Comparison of ENCODE assay signal across 13 cellular contexts in genomic region chr5:176844706-176845391, GRCh38. TPM values are rescaled to one million over a fixed set of nuclear protein-coding genes. Genes with fewer than 3 reads are reported as not detected.
DNase-seq lines count a peak whose midpoint lies in the region; TF ChIP-seq lines count a peak whose summit lies in the region.
"Had no signal": no experiment of that assay in that cellular context is flagged by ENCODE, and none has a peak within 500 bp of the region (broad histone marks: within the 10 kb centered on the region; RNA-seq: fewer than 3 reads in every experiment).

No MANE protein-coding gene starts in this region.

- no peak overlapping the region for H3K4me3 ChIP-seq in CD4-positive, alpha-beta memory T cell (ENCODE audit: low read length in 2 of 2)
- H3K4me3 ChIP-seq in endodermal cell (ENCODE audit: low read length), result no peak overlapping the region
- H3K4me3 ChIP-seq: body of pancreas had no signal

- no peaks in the 10 kb centered on the region for H3K27me3 ChIP-seq in CD4-positive, alpha-beta memory T cell (ENCODE audit: insufficient read depth, low read length)
- H3K27me3 ChIP-seq in endodermal cell (ENCODE audit: control insufficient read depth, insufficient read depth, low read length, poor library complexity, severe bottlenecking), result no peaks in the 10 kb centered on the region
- H3K27me3 ChIP-seq: body of pancreas had no signal

- peaks cover 55% of the 10 kb centered on the region for H3K4me1 Mint-ChIP-seq in brain
- no peaks in the 10 kb centered on the region for H3K4me1 Mint-ChIP-seq in CD4-positive, alpha-beta memory T cell
- H3K4me1 Mint-ChIP-seq in progenitor cell of endocrine pancreas (ENCODE audit: low read depth), result no peaks in the 10 kb centered on the region
- H3K4me1 Mint-ChIP-seq in endodermal cell, result peaks cover 4% of the 10 kb centered on the region

- H3K9me3 Mint-ChIP-seq in brain (peaks cover 0 to 12% (median 0%) of the 10 kb centered on the region in 5 experiments), progenitor cell of endocrine pancreas (ENCODE audit: low read depth) (no peaks in the 10 kb centered on the region), endodermal cell (no peaks in the 10 kb centered on the region)
- peaks cover 0 to 4% (median 0%) of the 10 kb centered on the region in 8 donors for H3K9me3 Mint-ChIP-seq in CD4-positive, alpha-beta memory T cell
- H3K9me3 Mint-ChIP-seq: activated T-cell treated with anti-CD3 and anti-CD28 coated beads, Interleukin-2, amount 50 U/mL, for 4 hours; nephron progenitor cell had no signal

- no peaks in the 10 kb centered on the region for H3K4me1 ChIP-seq in CD4-positive, alpha-beta memory T cell (ENCODE audit: insufficient read depth, low read length)
- no peaks in the 10 kb centered on the region for H3K4me1 ChIP-seq in endodermal cell (ENCODE audit: control insufficient read depth, insufficient read depth, low read length)
- H3K4me1 ChIP-seq: body of pancreas had no signal

- H3K27ac ChIP-seq in CD4-positive, alpha-beta memory T cell (ENCODE audit: low read depth, low read length), result no peak overlapping the region
- H3K27ac ChIP-seq in endodermal cell (ENCODE audit: low read depth, low read length), result no peak overlapping the region
- H3K27ac ChIP-seq: body of pancreas had no signal

- H3K36me3 Mint-ChIP-seq in brain (no peaks in the 10 kb centered on the region), progenitor cell of endocrine pancreas (ENCODE audit: insufficient read depth) (no peaks in the 10 kb centered on the region), endodermal cell (ENCODE audit: low read depth) (no peaks in the 10 kb centered on the region)
- no peaks in the 10 kb centered on the region for H3K36me3 Mint-ChIP-seq in CD4-positive, alpha-beta memory T cell

- H3K27me3 Mint-ChIP-seq in brain (peaks cover 29% of the 10 kb centered on the region), progenitor cell of endocrine pancreas (peaks cover 30% of the 10 kb centered on the region), endodermal cell (ENCODE audit: insufficient read depth) (peaks cover 8% of the 10 kb centered on the region)
- H3K27me3 Mint-ChIP-seq in CD4-positive, alpha-beta memory T cell, result peaks cover 22 to 31% of the 10 kb centered on the region in 2 donors

- TF ChIP-seq CTCF in brain (conservative IDR thresholded peaks at IDR 0.05) (no peak), progenitor cell of endocrine pancreas (IDR thresholded peaks at IDR 0.05; ENCODE audit: unreplicated experiment) (no peak), endodermal cell (conservative IDR thresholded peaks at IDR 0.05) (no peak)

- CTCF ChIA-PET in CD4-positive, alpha-beta memory T cell (lab: Charles Lee; ENCODE audit: partially characterized antibody), result no interaction called here

- POLR2A ChIA-PET in CD4-positive, alpha-beta memory T cell (lab: Charles Lee; ENCODE audit: partially characterized antibody), result no interaction called here

- peak overlapping the region in 2 of 5 experiments; percentile 3 to 4 for H3K4me3 Mint-ChIP-seq in brain
- no peak overlapping the region for H3K4me3 Mint-ChIP-seq in CD4-positive, alpha-beta memory T cell
- no peak overlapping the region for H3K4me3 Mint-ChIP-seq in progenitor cell of endocrine pancreas (ENCODE audit: low read depth)
- no peak overlapping the region for H3K4me3 Mint-ChIP-seq in endodermal cell
- H3K4me3 Mint-ChIP-seq: activated T-cell treated with anti-CD3 and anti-CD28 coated beads, Interleukin-2, amount 50 U/mL, for 4 hours; nephron progenitor cell had no signal

- DNase-seq in 8988T (peak; percentile 88), ELR (ENCODE audit: low read depth) (peak; percentile 66), NCI-H510A (lab: John Stamatoyannopoulos, UW) (peak; percentile 39), activated gamma-delta T cell treated with Interleukin-2 at 50 U/mL for 16 hours (no peak), progenitor cell of endocrine pancreas (ENCODE audit: low spot score, unreplicated experiment) (no peak), endodermal cell (no peak)
- DNase-seq in CD4-positive, alpha-beta memory T cell, result no peak
- DNase-seq: activated T-cell treated with anti-CD3 and anti-CD28 coated beads, Interleukin-2, amount 50 U/mL, for 4 hours; body of pancreas; kidney glomerular epithelial cell; NCI-H526 treated with DMSO at 0.1 percent for 48 hours; nephron progenitor cell had no signal

- H3K27ac Mint-ChIP-seq in brain, result peak overlapping the region in 3 of 5 experiments; percentile 80 to 91 (median 90)
- H3K27ac Mint-ChIP-seq in CD4-positive, alpha-beta memory T cell, result no peak overlapping the region
- no peak overlapping the region for H3K27ac Mint-ChIP-seq in progenitor cell of endocrine pancreas
- no peak overlapping the region for H3K27ac Mint-ChIP-seq in endodermal cell
- H3K27ac Mint-ChIP-seq: nephron progenitor cell had no signal

- intact Hi-C loops in CD4-positive, alpha-beta memory T cell (cut with micrococcal nuclease), result no loop called here

- WGBS in endodermal cell (ENCODE audit: insufficient coverage in 1 of 2, insufficient read length in 1 of 2), 2 experiments, result 88% methylated on average over 16 to 21 of the region's 21 CpGs

- H3K36me3 ChIP-seq in CD4-positive, alpha-beta memory T cell (ENCODE audit: insufficient read depth, low read length), result no peaks in the 10 kb centered on the region
- no peaks in the 10 kb centered on the region for H3K36me3 ChIP-seq in endodermal cell (ENCODE audit: control insufficient read depth, insufficient read depth, low read length)

- no peak overlapping the region for H3K9ac ChIP-seq in endodermal cell (ENCODE audit: extremely low read depth, low read length, poor library complexity, severe bottlenecking)

- H3K9me3 ChIP-seq in CD4-positive, alpha-beta memory T cell (ENCODE audit: control insufficient read depth in 1 of 2, low read length in 2 of 2), result no peaks in the 10 kb centered on the region
- no peaks in the 10 kb centered on the region for H3K9me3 ChIP-seq in endodermal cell (ENCODE audit: control insufficient read depth, low read length)
- H3K9me3 ChIP-seq: body of pancreas had no signal

RNA-seq across cellular contexts. Expression of gene UNC5A, which starts 34.5 kb away (rescaled TPM):
- polyA plus RNA-seq in brain (ENCODE audit: insufficient read depth, low read depth, low replicate concordance), result 50.6 TPM
- total RNA-seq in CD4-positive, alpha-beta memory T cell, result not detected
- not detected for polyA plus RNA-seq in CD4-positive, alpha-beta memory T cell
- 2.8 and 2.9 TPM in 2 replicates for total RNA-seq in progenitor cell of endocrine pancreas
- 1 to 10 TPM in 1 of 2 donors, under 1 TPM in 1; 0.89 to 1.4 TPM for total RNA-seq in endodermal cell
- polyA plus RNA-seq in endodermal cell (2013, experiment 1 of 2), result 3.4 TPM
- polyA plus RNA-seq in endodermal cell (2013, experiment 2 of 2), result 3.0 TPM
- total RNA-seq: activated T-cell treated with anti-CD3 and anti-CD28 coated beads, Interleukin-2, amount 50 U/mL, for 4 hours had no signal

RNA-seq across cellular contexts. Expression of gene HK3, which starts 54.3 kb away (rescaled TPM):
- 0.17 TPM for polyA plus RNA-seq in brain (ENCODE audit: insufficient read depth, low read depth, low replicate concordance)
- total RNA-seq in CD4-positive, alpha-beta memory T cell, result 1 to 10 TPM; 1.5 to 3.1 TPM
- not detected for polyA plus RNA-seq in CD4-positive, alpha-beta memory T cell
- total RNA-seq in progenitor cell of endocrine pancreas (not detected in 2 replicates), endodermal cell (under 1 TPM in 1 of 2 donors, not detected in 1; 0.55 TPM)
- polyA plus RNA-seq in endodermal cell (2013, experiment 1 of 2), result not detected
- polyA plus RNA-seq in endodermal cell (2013, experiment 2 of 2), result not detected

Comparison
In these comparisons a context has a peak if more than half of its experiments do, and no peak if none do; other contexts are left out.
1. DNase-seq: peak in 8988T (single experiment), ELR (single experiment) and NCI-H510A (single experiment); none in activated gamma-delta T cell treated with Interleukin-2 at 50 U/mL for 16 hours (single experiment), CD4-positive, alpha-beta memory T cell (0 of 5), progenitor cell of endocrine pancreas (single experiment) and endodermal cell (single experiment).
2. H3K27ac Mint-ChIP-seq: peak in brain (3 of 5); none in CD4-positive, alpha-beta memory T cell (0 of 7), progenitor cell of endocrine pancreas (single experiment) and endodermal cell (single experiment).